ENCODE assay signal across 11 cellular contexts in the genomic region with DNA sequence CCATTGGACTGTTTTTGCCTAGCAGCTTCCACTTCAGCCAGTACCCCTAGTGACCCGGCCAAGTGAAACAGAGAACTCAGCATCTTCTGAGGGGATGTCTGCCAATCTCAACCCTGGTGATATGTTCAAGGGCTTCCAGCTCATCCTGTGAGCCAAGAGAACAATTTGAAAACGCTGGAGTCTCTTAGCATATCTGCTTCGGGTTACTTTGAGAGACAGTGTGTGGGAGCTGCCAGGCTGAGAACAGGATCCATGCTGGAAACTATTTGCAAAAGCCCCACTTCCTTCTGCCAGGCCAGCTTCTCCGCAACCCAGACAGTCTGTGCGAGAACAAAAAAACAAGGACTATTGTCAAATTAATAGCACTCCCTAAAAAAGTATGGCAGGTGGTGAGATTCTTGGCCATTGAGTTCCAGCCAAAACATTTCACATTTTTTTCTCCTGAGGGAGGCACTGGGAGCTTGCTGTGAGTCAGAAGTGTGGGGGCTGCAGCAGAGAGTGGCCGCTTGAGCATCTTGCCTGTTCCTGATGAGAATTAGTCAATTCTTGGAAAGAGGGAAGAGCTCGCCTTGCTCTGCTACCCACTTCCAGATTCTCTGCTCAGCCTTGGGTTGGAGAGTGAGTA.
DNase-seq lines count a peak whose midpoint lies in the region; ATAC-seq and TF ChIP-seq lines count a peak whose summit lies in the region.
"Had no signal": no experiment of that assay in that cellular context is flagged by ENCODE, and none has a peak within 500 bp of the region (broad histone marks: within the 10 kb centered on the region; RNA-seq: fewer than 3 reads in every experiment).

No MANE protein-coding gene starts in this region.

- no peak overlapping the region for H3K14ac ChIP-seq in trophoblast cell (ENCODE audit: low read length)

- no peak overlapping the region for H3K27ac ChIP-seq in trophoblast cell (ENCODE audit: low read depth, low read length)
- H3K27ac ChIP-seq: vagina had no signal

- no peak overlapping the region for H2BK12ac ChIP-seq in trophoblast cell (ENCODE audit: low read length)

- H4K8ac ChIP-seq in trophoblast cell (ENCODE audit: low read depth, low read length), result no peak overlapping the region

- no peaks in the 10 kb centered on the region for H3K79me2 ChIP-seq in trophoblast cell (ENCODE audit: control insufficient read depth, insufficient read depth, low read length, poor library complexity)

- no peak overlapping the region for H3K4me3 ChIP-seq in foreskin fibroblast (ENCODE audit: low read depth in 1 of 2, low read length in 2 of 2)
- H3K4me3 ChIP-seq in trophoblast cell (ENCODE audit: low read depth, low read length), result no peak overlapping the region
- H3K4me3 ChIP-seq: vagina had no signal

- H3K18ac ChIP-seq in trophoblast cell (ENCODE audit: low read length), result no peak overlapping the region

- in situ Hi-C loops in SK-MEL-5 (cut with HindIII; ENCODE audit: low pct_unique_long_range_greater_than_20kb, low sequenced_read_pairs), result no loop called here

- no peak overlapping the region for H3K9ac ChIP-seq in trophoblast cell (ENCODE audit: low read length)

- no peak overlapping the region for H2BK120ac ChIP-seq in trophoblast cell (ENCODE audit: insufficient read depth, low read length, poor library complexity)

- DNase-seq in CD1c-positive myeloid dendritic cell (ENCODE audit: extremely low spot score) (peak; percentile 35), SK-MEL-5 (ENCODE audit: low read depth, low spot score) (peak; percentile 65), foreskin fibroblast (peak; percentile 96 to 97), trophoblast cell (peak; percentile 44 to 52), activated gamma-delta T cell treated with Interleukin-2 at 50 U/mL for 16 hours (no peak), NCI-H1417 treated with DMSO at 0.1 percent for 48 hours (lab: John Stamatoyannopoulos, UW) (no peak), SW480 (ENCODE audit: low spot score) (no peak)
- DNase-seq: DMS79, small intestine had no signal

- H3K79me1 ChIP-seq in trophoblast cell (ENCODE audit: low read length), result no peaks in the 10 kb centered on the region

- H3K9me3 ChIP-seq in trophoblast cell (ENCODE audit: insufficient read depth, low read depth, low read length), result no peaks in the 10 kb centered on the region
- H3K9me3 ChIP-seq: vagina had no signal

- ATAC-seq in HG02970 (IDR thresholded peaks at IDR 0.05; ENCODE audit: low FRiP score, unreplicated experiment), result no peak

- WGBS in trophoblast cell (ENCODE audit: extremely low coverage, insufficient coverage, insufficient read length), result no CpG with 5 or more reads among the region's 7 CpGs

- H3K4ac ChIP-seq in trophoblast cell (ENCODE audit: low read depth, low read length), result no peak overlapping the region

- H2AFZ ChIP-seq in trophoblast cell (ENCODE audit: insufficient read depth, low read length, poor library complexity), result no peak overlapping the region

- no peak overlapping the region for H4K12ac ChIP-seq in trophoblast cell (ENCODE audit: low read depth, low read length)

- TF ChIP-seq CTCF in foreskin fibroblast (IDR thresholded peaks at IDR 0.05; ENCODE audit: low read depth, low read length), result no peak

- no peak overlapping the region for H4K91ac ChIP-seq in trophoblast cell (ENCODE audit: low read depth, low read length)

- H3K4me2 ChIP-seq in trophoblast cell (ENCODE audit: low read length), result no peak overlapping the region

- H3K36me3 ChIP-seq in trophoblast cell (ENCODE audit: control insufficient read depth in 1 of 2, insufficient read depth in 2 of 2, low read length in 2 of 2), result no peaks in the 10 kb centered on the region
- H3K36me3 ChIP-seq: vagina had no signal

- H3K4me1 ChIP-seq in trophoblast cell (ENCODE audit: control insufficient read depth in 1 of 2, insufficient read depth in 2 of 2, low read length in 2 of 2), result peaks cover 5 to 6% of the 10 kb centered on the region in 2 experiments

- no peaks in the 10 kb centered on the region for H3K27me3 ChIP-seq in trophoblast cell (ENCODE audit: insufficient read depth, low read length)
- H3K27me3 ChIP-seq: vagina had no signal

- H2AK5ac ChIP-seq in trophoblast cell (ENCODE audit: low read length), result no peak overlapping the region

- H3K23ac ChIP-seq in trophoblast cell (ENCODE audit: low read length), result no peak overlapping the region

- no peak overlapping the region for H2BK5ac ChIP-seq in trophoblast cell (ENCODE audit: low read depth, low read length, poor library complexity)

Comparison
In these comparisons a context has a peak if more than half of its experiments do, and no peak if none do; other contexts are left out.
1. DNase-seq: peak in CD1c-positive myeloid dendritic cell (single experiment), SK-MEL-5 (single experiment), foreskin fibroblast (2 of 2) and trophoblast cell (2 of 2); none in activated gamma-delta T cell treated with Interleukin-2 at 50 U/mL for 16 hours (single experiment), NCI-H1417 treated with DMSO at 0.1 percent for 48 hours (single experiment) and SW480 (single experiment).